Comparison of ENCODE assay signal across 26 cellular contexts in the genomic region with DNA sequence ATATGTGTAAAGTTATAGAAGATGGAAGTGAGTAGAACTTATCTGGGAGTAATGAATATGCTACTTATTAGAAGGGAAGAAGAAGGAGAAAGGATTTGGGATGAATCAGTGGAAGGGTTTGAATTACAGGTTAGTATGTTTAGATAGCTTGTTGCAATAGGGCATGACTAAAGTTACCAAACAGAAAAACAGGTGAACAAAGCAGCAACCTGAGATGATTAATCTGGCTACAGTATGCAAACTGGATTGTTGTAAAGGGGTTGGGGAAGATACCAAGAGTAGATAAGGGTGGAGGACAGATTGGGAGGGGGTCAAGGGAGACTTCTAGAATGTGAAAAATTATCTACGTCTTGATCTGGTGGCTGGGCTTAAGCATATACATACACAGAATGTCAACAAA.
"Had no signal": no experiment of that assay in that cellular context is flagged by ENCODE, and none has a peak within 500 bp of the region (broad histone marks: within the 10 kb centered on the region; RNA-seq: fewer than 3 reads in every experiment).

No MANE protein-coding gene starts in this region.

- H3K4me3 ChIP-seq: coronary artery, lower lobe of right lung, mucosa of descending colon, prostate gland, right atrium auricular region, smooth muscle cell, suprapubic skin had no signal

- H3K27me3 ChIP-seq: neutrophil, right atrium auricular region, suprapubic skin had no signal

- H3K36me3 ChIP-seq: lower lobe of right lung, neutrophil, prostate gland, right atrium auricular region, suprapubic skin had no signal

- FAIRE-seq: endometrium, frontal cortex had no signal

- H3K4me1 ChIP-seq: lower lobe of right lung, prostate gland, right atrium auricular region, suprapubic skin had no signal

- DNase-seq: effector memory CD8-positive, alpha-beta T cell; hypothalamus; immature natural killer cell; islet precursor cell; kidney glomerular epithelial cell; left ventricle myocardium superior; lower lobe of right lung; mucosa of descending colon; naive B cell; stimulated activated CD4-positive, alpha-beta T cell treated with anti-CD3 and anti-CD28 coated beads, Interleukin-12 subunit alpha, Interleukin-12 subunit beta, amount 100 ng/mL, for 4 hours; stimulated activated CD4-positive, alpha-beta T cell treated with anti-CD3 and anti-CD28 coated beads, Interleukin-1b, Interleukin-23, amount 100 ng/mL, for 48 hours; stimulated activated CD4-positive, alpha-beta T cell treated with anti-CD3 and anti-CD28 coated beads, Interleukin-4, amount 100 ng/mL, for 1 hour; stimulated activated CD8-positive, alpha-beta memory T cell treated with anti-CD3 and anti-CD28 coated beads, Interleukin-4, amount 100 ng/mL, for 48 hours; stimulated activated naive CD4-positive, alpha-beta T cell; stimulated activated naive CD8-positive, alpha-beta T cell treated with anti-CD3 and anti-CD28 coated beads, Interleukin-15, amount 100 ng/mL, for 72 hours; trophoblast cell had no signal

- ATAC-seq: effector memory CD8-positive, alpha-beta T cell; left ventricle myocardium superior; lower lobe of right lung; mucosa of descending colon; natural killer cell treated with Interleukin-12 subunit alpha and Interleukin-12 subunit beta and Interleukin-15 and Interleukin-18, amount 100 ng/mL, for 72 hours; sciatic nerve; stimulated activated naive CD8-positive, alpha-beta T cell treated with anti-CD3 and anti-CD28 coated beads, Interleukin-15, amount 100 ng/mL, for 72 hours had no signal

- H3K27ac ChIP-seq: coronary artery, lower lobe of right lung, neutrophil, prostate gland, right atrium auricular region, suprapubic skin had no signal

- H3K9me3 ChIP-seq: lower lobe of right lung, mucosa of descending colon, neutrophil, prostate gland, right atrium auricular region, suprapubic skin had no signal

- H3K4me2 ChIP-seq: smooth muscle cell had no signal
